Comparison of ENCODE assay signal across 2 cellular contexts in the genomic region with DNA sequence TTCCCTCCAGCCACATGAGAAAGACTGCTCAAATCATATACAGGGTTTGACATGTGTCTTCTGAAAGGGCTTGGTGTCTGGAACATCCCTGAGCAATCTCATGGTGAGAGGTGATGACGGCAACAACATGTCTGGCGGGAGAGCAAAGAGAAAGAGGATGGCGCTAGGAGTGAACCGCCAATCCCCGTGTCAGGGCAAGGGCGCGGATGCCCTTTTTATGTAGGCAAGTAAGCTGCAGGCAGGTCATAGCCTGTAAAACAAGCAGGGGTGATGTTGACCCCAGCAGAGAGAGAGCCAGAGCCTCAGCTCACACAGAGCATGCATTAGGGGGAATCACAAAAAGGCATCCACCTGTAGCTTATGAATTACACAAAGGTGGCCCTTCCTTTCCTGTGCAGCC. TPM values are rescaled to one million over a fixed set of nuclear protein-coding genes. Genes with fewer than 3 reads are reported as not detected.
"Had no signal": no experiment of that assay in that cellular context is flagged by ENCODE, and none has a peak within 500 bp of the region (broad histone marks: within the 10 kb centered on the region; RNA-seq: fewer than 3 reads in every experiment).

No MANE protein-coding gene starts in this region.

RNA-seq across cellular contexts. Expression of gene PTPN20, which starts 4.9 kb away (rescaled TPM):
- total RNA-seq: LHCN-M2, M059J had no signal
